In genomic region chr11:14270690-14271542, GRCh38 we compare ENCODE assay signal across 9 cellular contexts.
DNase-seq lines count a peak whose midpoint lies in the region; ATAC-seq and TF ChIP-seq lines count a peak whose summit lies in the region.
"Had no signal": no experiment of that assay in that cellular context is flagged by ENCODE, and none has a peak within 500 bp of the region (broad histone marks: within the 10 kb centered on the region; RNA-seq: fewer than 3 reads in every experiment).

No MANE protein-coding gene starts in this region.

- TF ChIP-seq CTCF in glutamatergic neuron (IDR thresholded peaks at IDR 0.05; ENCODE audit: partially characterized antibody, unreplicated experiment): no peak

- no peaks in the 10 kb centered on the region for H3K27me3 ChIP-seq in CD4-positive, CD25-positive, alpha-beta regulatory T cell (ENCODE audit: control insufficient read depth, insufficient read depth, low read length)
- no peaks in the 10 kb centered on the region for H3K27me3 ChIP-seq in right cardiac atrium (ENCODE audit: control insufficient read depth, insufficient read depth)
- H3K27me3 ChIP-seq: SJSA1 had no signal

- DNase-seq in CD4-positive, CD25-positive, alpha-beta regulatory T cell: peak in 2 of 3 donors; percentile 8 to 63
- no peak for DNase-seq in H4 (ENCODE audit: low spot score)
- no peak for DNase-seq in right cardiac atrium
- no peak for DNase-seq in occipital lobe (lab: John Stamatoyannopoulos, UW)
- no peak for DNase-seq in glutamatergic neuron

- H3K4me3 Mint-ChIP-seq in CD4-positive, CD25-positive, alpha-beta regulatory T cell: peak overlapping the region; percentile 2 to 78 (median 42)
- H3K4me3 Mint-ChIP-seq in activated T-helper 17 cell treated with anti-CD3 and anti-CD28 coated beads, Interleukin-2, amount 50 U/mL, for 72 hours: peak overlapping the region; percentile 58
- H3K4me3 Mint-ChIP-seq in glutamatergic neuron (ENCODE audit: unreplicated experiment): no peak overlapping the region

- H3K27ac Mint-ChIP-seq in CD4-positive, CD25-positive, alpha-beta regulatory T cell: peak overlapping the region; percentile 9 to 75 (median 44)
- H3K27ac Mint-ChIP-seq in activated T-helper 17 cell treated with anti-CD3 and anti-CD28 coated beads, Interleukin-2, amount 50 U/mL, for 72 hours: peak overlapping the region; percentile 64
- no peak overlapping the region for H3K27ac Mint-ChIP-seq in glutamatergic neuron (ENCODE audit: unreplicated experiment)

- no peaks in the 10 kb centered on the region for H3K9me3 Mint-ChIP-seq in CD4-positive, CD25-positive, alpha-beta regulatory T cell
- no peaks in the 10 kb centered on the region for H3K9me3 Mint-ChIP-seq in activated T-helper 17 cell treated with anti-CD3 and anti-CD28 coated beads, Interleukin-2, amount 50 U/mL, for 72 hours
- peaks cover 3% of the 10 kb centered on the region for H3K9me3 Mint-ChIP-seq in glutamatergic neuron (ENCODE audit: unreplicated experiment)

- ATAC-seq in CD4-positive, CD25-positive, alpha-beta regulatory T cell (ENCODE audit: low read depth in 2 of 2): peak; percentile 65 to 69
- peak; percentile 77 for ATAC-seq in GM19395 (IDR thresholded peaks at IDR 0.05; ENCODE audit: unreplicated experiment)
- ATAC-seq in HG03354 (IDR thresholded peaks at IDR 0.05; ENCODE audit: poor library complexity, severe bottlenecking, unreplicated experiment): peak; percentile 61
- peak; percentile 92 for ATAC-seq in activated T-helper 17 cell treated with anti-CD3 and anti-CD28 coated beads, Interleukin-2, amount 50 U/mL, for 72 hours (replicated peaks)
- ATAC-seq in right cardiac atrium: no peak

- H3K4me1 ChIP-seq in CD4-positive, CD25-positive, alpha-beta regulatory T cell (ENCODE audit: control insufficient read depth, insufficient read depth, low read length, poor library complexity, severe bottlenecking): peaks cover 26% of the 10 kb centered on the region
- H3K4me1 ChIP-seq in right cardiac atrium (ENCODE audit: control insufficient read depth, insufficient read depth, low read length): peaks cover 1% of the 10 kb centered on the region
- H3K4me1 ChIP-seq: SJSA1 had no signal

- intact Hi-C loops in right cardiac atrium (cut with DNase I): no loop called here

- peak overlapping the region; percentile 65 for H3K4me3 ChIP-seq in CD4-positive, CD25-positive, alpha-beta regulatory T cell (ENCODE audit: low read depth, low read length)
- no peak overlapping the region for H3K4me3 ChIP-seq in right cardiac atrium (ENCODE audit: low read length)
- H3K4me3 ChIP-seq: SJSA1 had no signal

- H3K27ac ChIP-seq in CD4-positive, CD25-positive, alpha-beta regulatory T cell (ENCODE audit: insufficient read depth, low read length, poor library complexity, severe bottlenecking): peak overlapping the region; percentile 28
- H3K27ac ChIP-seq in right cardiac atrium (ENCODE audit: low read length): no peak overlapping the region
- H3K27ac ChIP-seq: SJSA1 had no signal

- no peaks in the 10 kb centered on the region for H3K36me3 Mint-ChIP-seq in CD4-positive, CD25-positive, alpha-beta regulatory T cell
- H3K36me3 Mint-ChIP-seq in activated T-helper 17 cell treated with anti-CD3 and anti-CD28 coated beads, Interleukin-2, amount 50 U/mL, for 72 hours (ENCODE audit: low read depth): peaks cover under 1% of the 10 kb centered on the region
- peaks cover 4% of the 10 kb centered on the region for H3K36me3 Mint-ChIP-seq in glutamatergic neuron (ENCODE audit: unreplicated experiment)

- H3K9me3 ChIP-seq in CD4-positive, CD25-positive, alpha-beta regulatory T cell (ENCODE audit: control insufficient read depth in 2 of 2, low read length in 2 of 2): no peaks in the 10 kb centered on the region
- no peaks in the 10 kb centered on the region for H3K9me3 ChIP-seq in right cardiac atrium (ENCODE audit: control insufficient read depth, low read length)
- H3K9me3 ChIP-seq: SJSA1 had no signal

- peaks cover 26 to 32% (median 29%) of the 10 kb centered on the region in 4 donors for H3K4me1 Mint-ChIP-seq in CD4-positive, CD25-positive, alpha-beta regulatory T cell
- H3K4me1 Mint-ChIP-seq in activated T-helper 17 cell treated with anti-CD3 and anti-CD28 coated beads, Interleukin-2, amount 50 U/mL, for 72 hours: peaks cover 21% of the 10 kb centered on the region
- peaks cover 2% of the 10 kb centered on the region for H3K4me1 Mint-ChIP-seq in glutamatergic neuron (ENCODE audit: low read depth, unreplicated experiment)

- no peaks in the 10 kb centered on the region for H3K36me3 ChIP-seq in CD4-positive, CD25-positive, alpha-beta regulatory T cell (ENCODE audit: control insufficient read depth, insufficient read depth, low read length)
- H3K36me3 ChIP-seq: SJSA1 had no signal

- no peaks in the 10 kb centered on the region for H3K27me3 Mint-ChIP-seq in CD4-positive, CD25-positive, alpha-beta regulatory T cell
- H3K27me3 Mint-ChIP-seq in activated T-helper 17 cell treated with anti-CD3 and anti-CD28 coated beads, Interleukin-2, amount 50 U/mL, for 72 hours: no peaks in the 10 kb centered on the region
- peaks cover under 1% of the 10 kb centered on the region for H3K27me3 Mint-ChIP-seq in glutamatergic neuron (ENCODE audit: unreplicated experiment)

- 55% methylated on average over 6 of the region's 6 CpGs for WGBS in right cardiac atrium

Comparison
In these comparisons a context has a peak if more than half of its experiments do, and no peak if none do; other contexts are left out.
1. ATAC-seq: peak in CD4-positive, CD25-positive, alpha-beta regulatory T cell (2 of 2), GM19395 (single experiment), HG03354 (single experiment) and activated T-helper 17 cell treated with anti-CD3 and anti-CD28 coated beads, Interleukin-2, amount 50 U/mL, for 72 hours (single experiment); none in right cardiac atrium (0 of 2).
2. DNase-seq: peak in CD4-positive, CD25-positive, alpha-beta regulatory T cell (2 of 3); none in H4 (single experiment), right cardiac atrium (0 of 3), occipital lobe (single experiment) and glutamatergic neuron (single experiment).